12 cellular contexts compared by ENCODE assay signal in genomic region chr14:103273145-103273846, GRCh38.
DNase-seq lines count a peak whose midpoint lies in the region; ATAC-seq, FAIRE-seq and TF ChIP-seq lines count a peak whose summit lies in the region.
"Had no signal": no experiment of that assay in that cellular context is flagged by ENCODE, and none has a peak within 500 bp of the region (broad histone marks: within the 10 kb centered on the region; RNA-seq: fewer than 3 reads in every experiment).

No MANE protein-coding gene starts in this region.

- no peaks in the 10 kb centered on the region for H4K20me1 ChIP-seq in astrocyte (ENCODE audit: insufficient read depth, low read length)

- H3K79me1 ChIP-seq in neuronal stem cell (ENCODE audit: low read depth, low read length): peaks cover 2% of the 10 kb centered on the region

- H2AK5ac ChIP-seq in neuronal stem cell (ENCODE audit: low read depth, low read length): no peak overlapping the region

- no peak overlapping the region for H3K4me3 Mint-ChIP-seq in astrocyte (ENCODE audit: unreplicated experiment)
- H3K4me3 Mint-ChIP-seq: activated B cell treated with CpG ODN at 0.5 μM for 24 hours; activated T-cell treated with anti-CD3 and anti-CD28 coated beads, Interleukin-2, amount 50 U/mL, for 4 hours had no signal

- DNase-seq in astrocyte (ENCODE audit: low read depth): no peak
- no peak for DNase-seq in Right ventricle myocardium superior
- no peak for DNase-seq in neuronal stem cell (ENCODE audit: low spot score)
- DNase-seq in globus pallidus (ENCODE audit: low spot score): no peak
- no peak for DNase-seq in NCI-H2107 (lab: John Stamatoyannopoulos, UW)
- DNase-seq: activated B cell treated with CpG ODN at 0.5 μM for 24 hours; activated T-cell treated with anti-CD3 and anti-CD28 coated beads, Interleukin-2, amount 50 U/mL, for 4 hours; NCI-H526 treated with DMSO at 0.1 percent for 48 hours; stimulated activated naive CD8-positive, alpha-beta T cell treated with anti-CD3 and anti-CD28 coated beads, Interleukin-15, Interleukin-2, amounts not matched to agents 100 U/mL and 50 U/mL, for 24 hours had no signal

- H3K23ac ChIP-seq in neuronal stem cell (ENCODE audit: low read depth, low read length, poor library complexity): peak overlapping the region; percentile 55

- no peak overlapping the region for H2BK120ac ChIP-seq in neuronal stem cell (ENCODE audit: low read depth, low read length)

- ATAC-seq in Right ventricle myocardium superior (ENCODE audit: poor library complexity): peak; percentile 46
- ATAC-seq in HG03095 (IDR thresholded peaks at IDR 0.05; ENCODE audit: unreplicated experiment): no peak
- ATAC-seq in HG03469 (IDR thresholded peaks at IDR 0.05; ENCODE audit: unreplicated experiment): no peak
- ATAC-seq: stimulated activated naive CD8-positive, alpha-beta T cell treated with anti-CD3 and anti-CD28 coated beads, Interleukin-15, Interleukin-2, amounts not matched to agents 100 U/mL and 50 U/mL, for 24 hours had no signal

- H3K4me3 ChIP-seq in astrocyte (ENCODE audit: insufficient read depth, low read depth, low read length): peak overlapping the region; percentile 5
- H3K4me3 ChIP-seq in neuronal stem cell (ENCODE audit: low read length in 2 of 2): peak overlapping the region in 1 of 2 donors; percentile 64
- peak overlapping the region; percentile 2 for H3K4me3 ChIP-seq in thymus (ENCODE audit: low read length)

- H3K4ac ChIP-seq in neuronal stem cell (ENCODE audit: low read length): no peak overlapping the region

- peaks cover 59% of the 10 kb centered on the region for H3K27me3 ChIP-seq in astrocyte (ENCODE audit: insufficient read depth, low read length)
- peaks cover 4 to 12% (median 7%) of the 10 kb centered on the region in 3 experiments for H3K27me3 ChIP-seq in neuronal stem cell (ENCODE audit: control insufficient read depth in 3 of 3, insufficient read depth in 3 of 3, low read depth in 1 of 3, low read length in 3 of 3)
- H3K27me3 ChIP-seq in thymus (ENCODE audit: control insufficient read depth, insufficient read depth): peaks cover 35% of the 10 kb centered on the region

- no CpG with 5 or more reads among the region's 70 CpGs for WGBS in neuronal stem cell (ENCODE audit: extremely low coverage in 2 of 2, insufficient read length in 2 of 2, insufficient replicate concordance in 1 of 2), 2 donors
- 6% methylated on average over 70 of the region's 70 CpGs for WGBS in thymus

- H2BK5ac ChIP-seq in neuronal stem cell (ENCODE audit: low read length): peak overlapping the region; percentile 5

- H3K36me3 Mint-ChIP-seq in astrocyte (ENCODE audit: low read depth, unreplicated experiment): no peaks in the 10 kb centered on the region

- H4K8ac ChIP-seq in neuronal stem cell (ENCODE audit: low read depth, low read length): no peak overlapping the region

- H3K14ac ChIP-seq in neuronal stem cell (ENCODE audit: low read length): peak overlapping the region; percentile 38

- H3K4me1 Mint-ChIP-seq in astrocyte (ENCODE audit: low read depth, unreplicated experiment): no peaks in the 10 kb centered on the region
- H3K4me1 Mint-ChIP-seq: activated B cell treated with CpG ODN at 0.5 μM for 24 hours had no signal

- H3K27ac Mint-ChIP-seq in astrocyte (ENCODE audit: unreplicated experiment): no peak overlapping the region
- H3K27ac Mint-ChIP-seq: activated B cell treated with CpG ODN at 0.5 μM for 24 hours had no signal

- H3K4me1 ChIP-seq in astrocyte (ENCODE audit: insufficient read depth, low read length) (no peaks in the 10 kb centered on the region), neuronal stem cell (ENCODE audit: control insufficient read depth in 2 of 2, insufficient read depth in 1 of 2, low read depth in 1 of 2, low read length in 2 of 2) (no peaks in the 10 kb centered on the region), thymus (ENCODE audit: control insufficient read depth, insufficient read depth, low read length) (no peaks in the 10 kb centered on the region)

- H3K9me3 Mint-ChIP-seq in astrocyte (ENCODE audit: unreplicated experiment): no peaks in the 10 kb centered on the region

- H4K91ac ChIP-seq in neuronal stem cell (ENCODE audit: low read depth, low read length, poor library complexity): no peak overlapping the region

- peak overlapping the region; percentile 38 for H3K18ac ChIP-seq in neuronal stem cell (ENCODE audit: low read length)

- peak overlapping the region; percentile 44 for H3K4me2 ChIP-seq in astrocyte (ENCODE audit: low read length)
- H3K4me2 ChIP-seq in neuronal stem cell (ENCODE audit: insufficient read depth, low read length, poor library complexity, severe bottlenecking): no peak overlapping the region

- H3K36me3 ChIP-seq in astrocyte (ENCODE audit: insufficient read depth, low read length) (no peaks in the 10 kb centered on the region), neuronal stem cell (replicated peaks in 1 of 2; ENCODE audit: control insufficient read depth in 2 of 2, insufficient read depth in 2 of 2, low read length in 2 of 2) (no peaks in the 10 kb centered on the region), thymus (ENCODE audit: control insufficient read depth, insufficient read depth) (no peaks in the 10 kb centered on the region)

- H2BK15ac ChIP-seq in neuronal stem cell (ENCODE audit: low read length): no peak overlapping the region

- H3K27ac ChIP-seq in astrocyte (ENCODE audit: low read depth, low read length) (no peak overlapping the region), neuronal stem cell (replicated peaks; ENCODE audit: low read length) (no peak overlapping the region), thymus (ENCODE audit: low read depth) (no peak overlapping the region)

- no peak overlapping the region for H2BK12ac ChIP-seq in neuronal stem cell (ENCODE audit: low read length)

- H3K9ac ChIP-seq in astrocyte (ENCODE audit: low read length) (no peak overlapping the region), neuronal stem cell (ENCODE audit: low read depth, low read length, poor library complexity) (no peak overlapping the region)

- no peak for FAIRE-seq in astrocyte (lab: Jason Lieb, UNC)

- peaks cover 5% of the 10 kb centered on the region for H3K9me3 ChIP-seq in astrocyte (ENCODE audit: insufficient read depth, low read depth, low read length)
- peaks cover 6 to 7% of the 10 kb centered on the region in 2 donors for H3K9me3 ChIP-seq in neuronal stem cell (replicated peaks in 1 of 2; ENCODE audit: control insufficient read depth in 2 of 2, insufficient read depth in 1 of 2, low read depth in 1 of 2, low read length in 2 of 2)
- H3K9me3 ChIP-seq in thymus (ENCODE audit: control insufficient read depth): peaks cover 3% of the 10 kb centered on the region

- peaks cover 34% of the 10 kb centered on the region for H3K27me3 Mint-ChIP-seq in astrocyte (ENCODE audit: low read depth, unreplicated experiment)

- TF ChIP-seq CTCF in astrocyte (IDR thresholded peaks at IDR 0.05; ENCODE audit: insufficient read depth, low read depth, low read length): no peak

- no peaks in the 10 kb centered on the region for H3K79me2 ChIP-seq in astrocyte (ENCODE audit: insufficient read depth, low read length)

- H2AFZ ChIP-seq in astrocyte (ENCODE audit: low read depth, low read length) (peak overlapping the region; percentile 41), neuronal stem cell (ENCODE audit: low read length) (no peak overlapping the region)

- intact Hi-C loops in Right ventricle myocardium superior (cut with DNase I): no loop called here
